Comparison of ENCODE assay signal across 28 cellular contexts in genomic region chr12:100840748-100841147, GRCh38. TPM values are rescaled to one million over a fixed set of nuclear protein-coding genes. Genes with fewer than 3 reads are reported as not detected.
A peak's percentile ranks its signal among the peaks of the same experiment; 100 is the strongest.
DNase-seq lines count a peak whose midpoint lies in the region; ATAC-seq, FAIRE-seq and TF ChIP-seq lines count a peak whose summit lies in the region.
"Had no signal": no experiment of that assay in that cellular context is flagged by ENCODE, and none has a peak within 500 bp of the region (broad histone marks: within the 10 kb centered on the region; RNA-seq: fewer than 3 reads in every experiment).

No MANE protein-coding gene starts in this region.

- TF ChIP-seq POLR2A in GM12892 (IDR thresholded peaks at IDR 0.05; ENCODE audit: low read depth, low read length) = no peak

- H3K36me3 ChIP-seq in trophoblast cell (ENCODE audit: control insufficient read depth in 1 of 2, insufficient read depth in 2 of 2, low read length in 2 of 2) = no peaks in the 10 kb centered on the region
- H3K36me3 ChIP-seq: BE2C, BLaER1 had no signal

- intact Hi-C loops in dorsolateral prefrontal cortex (cut with DNase I) = no loop called here

- no peak overlapping the region for H3K4me2 ChIP-seq in trophoblast cell (ENCODE audit: low read length)

- H2AK5ac ChIP-seq in trophoblast cell (ENCODE audit: low read length) = no peak overlapping the region

- no peak overlapping the region for H3K18ac ChIP-seq in trophoblast cell (ENCODE audit: low read length)

- no peak overlapping the region for H2BK120ac ChIP-seq in trophoblast cell (ENCODE audit: insufficient read depth, low read length, poor library complexity)

- H3K27me3 ChIP-seq in dorsolateral prefrontal cortex (no peaks in the 10 kb centered on the region), trophoblast cell (ENCODE audit: insufficient read depth, low read length) (no peaks in the 10 kb centered on the region)
- H3K27me3 ChIP-seq: BE2C, BLaER1 had no signal

- peaks cover 5 to 6% of the 10 kb centered on the region in 2 experiments for H3K4me1 ChIP-seq in trophoblast cell (ENCODE audit: control insufficient read depth in 1 of 2, insufficient read depth in 2 of 2, low read length in 2 of 2)
- H3K4me1 ChIP-seq: BE2C had no signal

- H3K4me3 ChIP-seq in dorsolateral prefrontal cortex (no peak overlapping the region), trophoblast cell (ENCODE audit: low read depth, low read length) (no peak overlapping the region)
- H3K4me3 ChIP-seq: BLaER1 had no signal

- no peak for FAIRE-seq in GM12892 (lab: Jason Lieb, UNC)
- FAIRE-seq: A204.1, GM12891, GM18507 had no signal

- no peak for TF ChIP-seq CTCF in dorsolateral prefrontal cortex (IDR thresholded peaks at IDR 0.05 in 54 of 56, conservative IDR thresholded peaks at IDR 0.05 in 2 of 56; ENCODE audit: low read depth in 1 of 56, partially characterized antibody in 56 of 56)

- no peak overlapping the region for H2BK12ac ChIP-seq in trophoblast cell (ENCODE audit: low read length)

- H4K91ac ChIP-seq in trophoblast cell (ENCODE audit: low read depth, low read length) = no peak overlapping the region

- H3K27ac ChIP-seq in dorsolateral prefrontal cortex (peak overlapping the region in 32 of 59 donors; percentile 4 to 89 (median 78)), trophoblast cell (ENCODE audit: low read depth, low read length) (peak overlapping the region; percentile 36)
- H3K27ac ChIP-seq: BLaER1 had no signal

- ATAC-seq in HG03439 (IDR thresholded peaks at IDR 0.05; ENCODE audit: unreplicated experiment) = no peak
- ATAC-seq in GM19463 (IDR thresholded peaks at IDR 0.05; ENCODE audit: unreplicated experiment) = no peak

- H2BK5ac ChIP-seq in trophoblast cell (ENCODE audit: low read depth, low read length, poor library complexity) = no peak overlapping the region

- no peak overlapping the region for H3K4ac ChIP-seq in trophoblast cell (ENCODE audit: low read depth, low read length)

- no peak overlapping the region for H4K8ac ChIP-seq in trophoblast cell (ENCODE audit: low read depth, low read length)

- H3K14ac ChIP-seq in trophoblast cell (ENCODE audit: low read length) = no peak overlapping the region

- DNase-seq in dorsolateral prefrontal cortex (no peak), islet precursor cell (peak; percentile 75), trophoblast cell (peak; percentile 69 to 89), GM12892 (ENCODE audit: insufficient read length) (no peak), mucosa of gallbladder (ENCODE audit: low spot score) (no peak)
- DNase-seq: 8988T; ACHN; BE2C; C1 segment of cervical spinal cord; CD4-positive, alpha-beta memory T cell; CD4-positive, CD25-positive, alpha-beta regulatory T cell; CD8-positive, alpha-beta memory T cell; COR-L47; DMS 273 treated with DMSO at 0.1 percent for 48 hours; DMS153; DMS53; DMS79; DND-41; EL; GF-D8 had no signal

- H3K23ac ChIP-seq in trophoblast cell (ENCODE audit: low read length) = no peak overlapping the region

- no CpG with 5 or more reads among the region's 1 CpG for WGBS in trophoblast cell (ENCODE audit: extremely low coverage, insufficient coverage, insufficient read length)

- H3K9ac ChIP-seq in trophoblast cell (ENCODE audit: low read length) = no peak overlapping the region
- H3K9ac ChIP-seq: BLaER1 had no signal

- H3K9me3 ChIP-seq in trophoblast cell (ENCODE audit: insufficient read depth, low read depth, low read length) = no peaks in the 10 kb centered on the region
- H3K9me3 ChIP-seq: BE2C, BLaER1 had no signal

- no peaks in the 10 kb centered on the region for H3K79me2 ChIP-seq in trophoblast cell (ENCODE audit: control insufficient read depth, insufficient read depth, low read length, poor library complexity)

- peaks cover 7% of the 10 kb centered on the region for H3K79me1 ChIP-seq in trophoblast cell (ENCODE audit: low read length)

- no peak overlapping the region for H4K12ac ChIP-seq in trophoblast cell (ENCODE audit: low read depth, low read length)

- no peak overlapping the region for H2AFZ ChIP-seq in trophoblast cell (ENCODE audit: insufficient read depth, low read length, poor library complexity)

RNA-seq across cellular contexts. Expression of gene ANO4, which starts 46.2 kb away (rescaled TPM):
- total RNA-seq in dorsolateral prefrontal cortex (10 to 100 TPM; 23.4 to 77.0 (median 37.6) TPM), mucosa of gallbladder (0.12 TPM)
- 12.2 and 12.4 TPM in 2 replicates for polyA plus RNA-seq in trophoblast cell (2013)
- not detected for polyA plus RNA-seq in GM12892 (2012; ENCODE audit: missing spikeins)
- total RNA-seq: CD4-positive, alpha-beta memory T cell; CD4-positive, CD25-positive, alpha-beta regulatory T cell; CD8-positive, alpha-beta memory T cell; G401 had no signal
- polyA plus RNA-seq: CD14-positive monocyte; CD4-positive, alpha-beta memory T cell; CD4-positive, CD25-positive, alpha-beta regulatory T cell; CD8-positive, alpha-beta memory T cell had no signal

Comparison
In these comparisons a context has a peak if more than half of its experiments do, and no peak if none do; other contexts are left out.
1. DNase-seq: peak in islet precursor cell (single experiment) and trophoblast cell (2 of 2); none in dorsolateral prefrontal cortex (0 of 10), GM12892 (single experiment) and mucosa of gallbladder (single experiment).
2. RNA of gene ANO4, which starts 46.2 kb away (total RNA-seq): 23.4 to 77.0 TPM in dorsolateral prefrontal cortex; 0.12 TPM in mucosa of gallbladder (single experiment); every median in the first group is over 10 times any median in the second.